In the genomic region with DNA sequence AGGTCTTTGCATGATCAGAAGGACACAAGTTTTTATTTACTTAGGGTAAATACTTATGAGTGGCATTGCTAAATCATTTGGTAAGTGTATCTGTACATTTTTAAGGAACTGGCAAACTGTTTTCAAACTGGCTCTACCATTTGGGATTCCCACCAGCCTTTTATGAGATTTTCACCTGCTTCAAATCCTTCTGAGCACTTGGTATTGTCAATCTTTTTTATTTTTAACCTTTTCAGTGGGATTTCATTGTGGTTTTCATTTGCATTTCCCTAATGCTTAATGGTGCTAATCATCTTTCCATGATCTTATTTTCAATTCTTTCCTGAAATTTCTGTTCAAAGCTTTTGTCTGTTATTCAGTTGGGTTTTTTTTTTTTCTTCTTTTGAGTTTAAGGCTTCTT, we compare ENCODE assay signal across 23 cellular contexts.
"Had no signal": no experiment of that assay in that cellular context is flagged by ENCODE, and none has a peak within 500 bp of the region (broad histone marks: within the 10 kb centered on the region; RNA-seq: fewer than 3 reads in every experiment).

No MANE protein-coding gene starts in this region.

- H3K36me3 ChIP-seq: colonic mucosa, esophagus muscularis mucosa, esophagus squamous epithelium, gastrocnemius medialis, gastroesophageal sphincter, heart left ventricle, heart right ventricle had no signal

- H3K9me3 ChIP-seq: colonic mucosa, esophagus squamous epithelium, gastrocnemius medialis had no signal

- H3K27ac ChIP-seq: colonic mucosa, coronary artery, dorsolateral prefrontal cortex, epithelial cell of prostate, esophagus muscularis mucosa, esophagus squamous epithelium, foreskin keratinocyte, gastrocnemius medialis, gastroesophageal sphincter, heart left ventricle, heart right ventricle had no signal

- H3K4me1 ChIP-seq: colonic mucosa, esophagus muscularis mucosa, esophagus squamous epithelium, gastrocnemius medialis, gastroesophageal sphincter, heart left ventricle, heart right ventricle had no signal

- DNase-seq: colonic mucosa; cortex of kidney; dermis blood vessel endothelial cell; dorsolateral prefrontal cortex; effector CD4-positive, alpha-beta T cell; effector CD8-positive, alpha-beta T cell; effector memory CD4-positive, alpha-beta T cell; effector memory CD8-positive, alpha-beta T cell; endodermal cell; erythroblast; esophagus squamous epithelium; foreskin fibroblast; foreskin keratinocyte; foreskin melanocyte; gastrocnemius medialis; glutamatergic neuron; head of caudate nucleus; heart left ventricle; heart right ventricle had no signal

- H3K27me3 ChIP-seq: colonic mucosa, dorsolateral prefrontal cortex, esophagus muscularis mucosa, esophagus squamous epithelium, foreskin keratinocyte, gastrocnemius medialis, gastroesophageal sphincter, heart left ventricle, heart right ventricle had no signal

- H3K4me3 ChIP-seq: colonic mucosa, coronary artery, dorsolateral prefrontal cortex, esophagus muscularis mucosa, esophagus squamous epithelium, gastrocnemius medialis, gastroesophageal sphincter, heart left ventricle, heart right ventricle had no signal
